Comparison of ENCODE assay signal across 12 cellular contexts in genomic region chr7:122413339-122413738, GRCh38.
"Had no signal": no experiment of that assay in that cellular context is flagged by ENCODE, and none has a peak within 500 bp of the region (broad histone marks: within the 10 kb centered on the region; RNA-seq: fewer than 3 reads in every experiment).

No MANE protein-coding gene starts in this region.

- H3K9me3 ChIP-seq: ascending aorta, breast epithelium, heart right ventricle, neutrophil, thoracic aorta had no signal

- H3K4me1 ChIP-seq: ascending aorta, breast epithelium, heart right ventricle, parathyroid adenoma had no signal

- H3K4me1 Mint-ChIP-seq: activated naive CD8-positive, alpha-beta T cell treated with anti-CD3 and anti-CD28 coated beads, Interleukin-2, amount 50 U/mL, for 24 hours had no signal

- H3K27ac Mint-ChIP-seq: activated naive CD8-positive, alpha-beta T cell treated with anti-CD3 and anti-CD28 coated beads, Interleukin-2, amount 50 U/mL, for 24 hours had no signal

- DNase-seq: activated CD4-positive, alpha-beta T cell treated with anti-CD3 and anti-CD28 coated beads, Interleukin-2, amount 50 U/mL, for 1 hour; activated naive CD4-positive, alpha-beta T cell treated with Interleukin-2 at 50 U/mL for 16 hours; activated naive CD8-positive, alpha-beta T cell treated with anti-CD3 and anti-CD28 coated beads, Interleukin-2, amount 50 U/mL, for 24 hours; stimulated activated CD4-positive, alpha-beta T cell treated with anti-CD3 and anti-CD28 coated beads, Interleukin-1b, Interleukin-23, amount 100 ng/mL, for 48 hours; T-helper 9 cell had no signal

- H3K27me3 ChIP-seq: ascending aorta, breast epithelium, heart right ventricle, neutrophil had no signal

- H3K4me3 Mint-ChIP-seq: activated naive CD8-positive, alpha-beta T cell treated with anti-CD3 and anti-CD28 coated beads, Interleukin-2, amount 50 U/mL, for 24 hours had no signal

- H3K27me3 Mint-ChIP-seq: activated naive CD8-positive, alpha-beta T cell treated with anti-CD3 and anti-CD28 coated beads, Interleukin-2, amount 50 U/mL, for 24 hours had no signal

- H3K27ac ChIP-seq: ascending aorta, breast epithelium, heart right ventricle, neutrophil, parathyroid adenoma, thoracic aorta had no signal

- ATAC-seq: activated CD4-positive, CD25-positive, alpha-beta regulatory T cell treated with anti-CD3 and anti-CD28 coated beads, Interleukin-2, amount 50 U/mL, for 24 hours; activated naive CD8-positive, alpha-beta T cell treated with anti-CD3 and anti-CD28 coated beads, Interleukin-2, amount 50 U/mL, for 24 hours had no signal

- H3K4me3 ChIP-seq: ascending aorta, breast epithelium, heart right ventricle, thoracic aorta had no signal

- H3K36me3 ChIP-seq: ascending aorta, breast epithelium, neutrophil, thoracic aorta had no signal
